Comparison of ENCODE assay signal across 12 cellular contexts in the genomic region with DNA sequence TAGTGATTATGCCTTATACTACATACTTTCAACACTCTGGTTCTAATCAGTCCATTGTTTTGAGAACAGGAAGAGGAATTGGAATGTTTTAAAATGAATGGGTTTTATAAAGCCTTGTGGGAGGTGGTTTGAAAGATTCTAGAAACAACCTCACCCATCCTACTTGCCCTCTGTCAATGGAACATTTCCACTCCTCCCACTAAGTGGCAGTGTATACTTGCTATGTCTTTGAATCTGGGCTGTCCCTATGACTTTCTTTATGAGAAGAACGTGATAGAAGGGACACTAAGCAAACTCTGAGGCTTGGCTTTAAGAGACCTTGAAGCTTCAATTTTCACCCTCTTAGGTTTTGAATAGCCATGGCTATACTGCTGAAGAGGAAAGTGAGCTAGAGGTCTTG.
A peak's percentile ranks its signal among the peaks of the same experiment; 100 is the strongest.
DNase-seq lines count a peak whose midpoint lies in the region; ATAC-seq and TF ChIP-seq lines count a peak whose summit lies in the region.
"Had no signal": no experiment of that assay in that cellular context is flagged by ENCODE, and none has a peak within 500 bp of the region (broad histone marks: within the 10 kb centered on the region; RNA-seq: fewer than 3 reads in every experiment).

No MANE protein-coding gene starts in this region.

- H3K27me3 ChIP-seq in endodermal cell (ENCODE audit: control insufficient read depth, insufficient read depth, low read length, poor library complexity, severe bottlenecking) (no peaks in the 10 kb centered on the region), gastrocnemius medialis (no peaks in the 10 kb centered on the region)

- peak; percentile 56 for TF ChIP-seq CTCF in endodermal cell (conservative IDR thresholded peaks at IDR 0.05)
- TF ChIP-seq CTCF in gastrocnemius medialis (IDR thresholded peaks at IDR 0.05 in 4 of 5, conservative IDR thresholded peaks at IDR 0.05 in 1 of 5) = no peak

- no peak overlapping the region for H3K4me3 Mint-ChIP-seq in endodermal cell
- H3K4me3 Mint-ChIP-seq: activated CD8-positive, alpha-beta memory T cell treated with anti-CD3 and anti-CD28 coated beads, Interleukin-2, amount 10 ng/mL, durations not matched to agents 7 days and 5 days; central memory CD8-positive, alpha-beta T cell had no signal

- TF ChIP-seq POLR2A in gastrocnemius medialis (IDR thresholded peaks at IDR 0.05) = no peak

- no peak overlapping the region for H3K27ac ChIP-seq in endodermal cell (ENCODE audit: low read depth, low read length)
- no peak overlapping the region for H3K27ac ChIP-seq in gastrocnemius medialis

- H3K4me1 Mint-ChIP-seq in endodermal cell = no peaks in the 10 kb centered on the region
- H3K4me1 Mint-ChIP-seq: activated CD8-positive, alpha-beta memory T cell treated with anti-CD3 and anti-CD28 coated beads, Interleukin-2, amount 10 ng/mL, durations not matched to agents 7 days and 5 days; central memory CD8-positive, alpha-beta T cell had no signal

- H3K27ac Mint-ChIP-seq in endodermal cell = no peak overlapping the region
- H3K27ac Mint-ChIP-seq: activated CD8-positive, alpha-beta memory T cell treated with anti-CD3 and anti-CD28 coated beads, Interleukin-2, amount 10 ng/mL, durations not matched to agents 7 days and 5 days had no signal

- H3K9me3 Mint-ChIP-seq in endodermal cell = peaks cover 13% of the 10 kb centered on the region

- H3K4me1 ChIP-seq in endodermal cell (ENCODE audit: control insufficient read depth, insufficient read depth, low read length) (no peaks in the 10 kb centered on the region), gastrocnemius medialis (no peaks in the 10 kb centered on the region)

- no peak for ATAC-seq in gastrocnemius medialis
- no peak for ATAC-seq in GM21381 (IDR thresholded peaks at IDR 0.05; ENCODE audit: unreplicated experiment)
- ATAC-seq: activated CD8-positive, alpha-beta memory T cell treated with anti-CD3 and anti-CD28 coated beads, Interleukin-2, amount 10 ng/mL, durations not matched to agents 7 days and 5 days; K562 had no signal

- no peaks in the 10 kb centered on the region for H3K36me3 ChIP-seq in endodermal cell (ENCODE audit: control insufficient read depth, insufficient read depth, low read length)
- no peaks in the 10 kb centered on the region for H3K36me3 ChIP-seq in gastrocnemius medialis

- no peak overlapping the region for H3K9ac ChIP-seq in endodermal cell (ENCODE audit: extremely low read depth, low read length, poor library complexity, severe bottlenecking)

- intact Hi-C loops in gastrocnemius medialis (cut with DNase I; ENCODE audit: low total_unique reads) = no loop called here

- H3K4me3 ChIP-seq in endodermal cell (ENCODE audit: low read length) (no peak overlapping the region), gastrocnemius medialis (no peak overlapping the region)
- H3K4me3 ChIP-seq: K562 had no signal

- 0 to 27% methylated on average over 1 of the region's 1 CpG for WGBS in endodermal cell (ENCODE audit: insufficient coverage in 1 of 2, insufficient read length in 1 of 2), 2 experiments

- no peaks in the 10 kb centered on the region for H3K9me3 ChIP-seq in endodermal cell (ENCODE audit: control insufficient read depth, low read length)
- no peaks in the 10 kb centered on the region for H3K9me3 ChIP-seq in gastrocnemius medialis

- in situ Hi-C loops in gastrocnemius medialis (cut with MboI; ENCODE audit: low sequenced_read_pairs in 4 of 4) = no loop called here

- no peaks in the 10 kb centered on the region for H3K36me3 Mint-ChIP-seq in endodermal cell (ENCODE audit: low read depth)
- H3K36me3 Mint-ChIP-seq: activated CD8-positive, alpha-beta memory T cell treated with anti-CD3 and anti-CD28 coated beads, Interleukin-2, amount 10 ng/mL, durations not matched to agents 7 days and 5 days had no signal

- DNase-seq in NCI-H510A treated with DMSO at 0.1 percent for 48 hours (lab: John Stamatoyannopoulos, UW) (peak; percentile 5), NCI-H510A (lab: John Stamatoyannopoulos, UW) (no peak), NCI-H524 treated with DMSO at 0.1 percent for 48 hours (lab: John Stamatoyannopoulos, UW) (peak; percentile 18), endodermal cell (no peak), pulmonary artery endothelial cell (ENCODE audit: low read depth, low spot score) (peak; percentile 66), 8988T (no peak), gastrocnemius medialis (no peak)
- DNase-seq: activated CD8-positive, alpha-beta memory T cell treated with anti-CD3 and anti-CD28 coated beads, Interleukin-2, amount 10 ng/mL, durations not matched to agents 7 days and 5 days; SHP77 had no signal

- no peaks in the 10 kb centered on the region for H3K27me3 Mint-ChIP-seq in endodermal cell (ENCODE audit: insufficient read depth)
- H3K27me3 Mint-ChIP-seq: activated CD8-positive, alpha-beta memory T cell treated with anti-CD3 and anti-CD28 coated beads, Interleukin-2, amount 10 ng/mL, durations not matched to agents 7 days and 5 days; central memory CD8-positive, alpha-beta T cell had no signal

Comparison
In these comparisons a context has a peak if more than half of its experiments do, and no peak if none do; other contexts are left out.
1. DNase-seq: peak in NCI-H510A treated with DMSO at 0.1 percent for 48 hours (single experiment), NCI-H524 treated with DMSO at 0.1 percent for 48 hours (single experiment) and pulmonary artery endothelial cell (single experiment); none in NCI-H510A (single experiment), endodermal cell (single experiment), 8988T (single experiment) and gastrocnemius medialis (0 of 2).